ENCODE assay signal across 18 cellular contexts in the genomic region with DNA sequence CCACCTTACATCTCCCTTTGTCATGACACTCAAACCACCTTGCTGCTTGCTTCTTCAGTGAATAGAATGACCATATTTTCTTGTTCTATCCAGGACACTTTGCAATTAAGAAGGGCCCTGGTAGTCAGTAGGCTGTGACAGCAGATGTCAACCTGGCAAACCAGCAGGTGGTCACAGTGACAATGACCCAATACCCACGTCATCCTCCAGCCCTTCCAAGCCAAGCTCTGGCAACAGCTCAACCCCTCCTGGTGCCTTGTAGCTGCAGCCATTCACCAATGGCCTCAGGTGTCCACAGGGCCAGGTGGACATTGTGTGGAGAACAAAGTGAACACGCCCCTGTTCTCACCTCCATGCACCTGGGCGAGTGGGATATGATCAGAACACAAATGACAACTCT.
DNase-seq lines count a peak whose midpoint lies in the region; ATAC-seq, FAIRE-seq and TF ChIP-seq lines count a peak whose summit lies in the region.
"Had no signal": no experiment of that assay in that cellular context is flagged by ENCODE, and none has a peak within 500 bp of the region (broad histone marks: within the 10 kb centered on the region; RNA-seq: fewer than 3 reads in every experiment).

No MANE protein-coding gene starts in this region.

- H3K4me3 Mint-ChIP-seq in naive thymus-derived CD4-positive, alpha-beta T cell, result no peak overlapping the region

- ATAC-seq in naive thymus-derived CD4-positive, alpha-beta T cell, result no peak
- ATAC-seq: A549, K562 had no signal

- POLR2A ChIA-PET in naive thymus-derived CD4-positive, alpha-beta T cell (lab: Charles Lee), result no interaction called here

- no peaks in the 10 kb centered on the region for H3K9me3 Mint-ChIP-seq in naive thymus-derived CD4-positive, alpha-beta T cell

- no peaks in the 10 kb centered on the region for H3K36me3 Mint-ChIP-seq in naive thymus-derived CD4-positive, alpha-beta T cell

- H3K4me2 ChIP-seq in neuronal stem cell (ENCODE audit: insufficient read depth, low read length, poor library complexity, severe bottlenecking), result no peak overlapping the region
- H3K4me2 ChIP-seq: A549 had no signal

- H3K14ac ChIP-seq in neuronal stem cell (ENCODE audit: low read length), result no peak overlapping the region

- no peak overlapping the region for H3K4ac ChIP-seq in neuronal stem cell (ENCODE audit: low read length)

- WGBS in neuronal stem cell (ENCODE audit: extremely low coverage in 2 of 2, insufficient read length in 2 of 2, insufficient replicate concordance in 1 of 2), 2 donors, result no CpG with 5 or more reads among the region's 3 CpGs
- WGBS in spleen, 5 donors, result 68 to 92% (median 79%) methylated on average over 3 of the region's 3 CpGs

- H2AFZ ChIP-seq in neuronal stem cell (ENCODE audit: low read length), result no peak overlapping the region

- H3K4me1 ChIP-seq in neuronal stem cell (ENCODE audit: control insufficient read depth in 2 of 2, insufficient read depth in 1 of 2, low read depth in 1 of 2, low read length in 2 of 2) (peaks cover 0 to 1% of the 10 kb centered on the region in 2 donors), spleen (peaks cover 0 to 19% (median 5%) of the 10 kb centered on the region in 6 donors)
- no peaks in the 10 kb centered on the region for H3K4me1 ChIP-seq in naive thymus-derived CD4-positive, alpha-beta T cell (ENCODE audit: control insufficient read depth in 2 of 2, insufficient read depth in 2 of 2, low read length in 2 of 2)
- H3K4me1 ChIP-seq: A549 had no signal

- peak; percentile 19 for DNase-seq in activated CD8-positive, alpha-beta memory T cell treated with anti-CD3 and anti-CD28 coated beads for 24 hours
- no peak for DNase-seq in activated CD8-positive, alpha-beta memory T cell treated with anti-CD3 and anti-CD28 coated beads, Interleukin-2, amount 50 U/mL, for 4 hours
- DNase-seq in NCI-H146 (lab: John Stamatoyannopoulos, UW) (peak; percentile 97), bronchial epithelial cell (ENCODE audit: low read depth) (no peak), neuronal stem cell (ENCODE audit: low spot score) (no peak), spleen (no peak), ACHN (no peak)
- no peak for DNase-seq in naive thymus-derived CD4-positive, alpha-beta T cell
- DNase-seq: DMS153; HCEC 1CT; NCI-H1417 treated with DMSO at 0.1 percent for 48 hours; NCI-H510A treated with DMSO at 0.1 percent for 48 hours; NK-92 treated with Interleukin-12 subunit alpha and Interleukin-12 subunit beta, amount 100 ng/mL, for 24 hours; SHP77 treated with DMSO at 0.1 percent for 48 hours had no signal

- H3K27me3 ChIP-seq in bronchial epithelial cell (ENCODE audit: control insufficient read depth, insufficient read depth, low read length), result peaks cover 5% of the 10 kb centered on the region
- peaks cover 0 to 52% (median 0%) of the 10 kb centered on the region in 3 experiments for H3K27me3 ChIP-seq in neuronal stem cell (ENCODE audit: control insufficient read depth in 3 of 3, insufficient read depth in 3 of 3, low read depth in 1 of 3, low read length in 3 of 3)
- peaks cover 0 to 20% (median 0%) of the 10 kb centered on the region in 7 donors for H3K27me3 ChIP-seq in spleen (replicated peaks in 1 of 7)
- H3K27me3 ChIP-seq in naive thymus-derived CD4-positive, alpha-beta T cell (ENCODE audit: control insufficient read depth in 2 of 2, insufficient read depth in 2 of 2, low read length in 2 of 2), result no peaks in the 10 kb centered on the region

- H2BK12ac ChIP-seq in neuronal stem cell (ENCODE audit: low read length), result no peak overlapping the region

- intact Hi-C loops in spleen (cut with DNase I; ENCODE audit: low total_unique reads), result no loop called here
- intact Hi-C loops in naive thymus-derived CD4-positive, alpha-beta T cell (cut with micrococcal nuclease), result no loop called here

- H3K4me3 ChIP-seq in bronchial epithelial cell (ENCODE audit: low read depth, low read length), result no peak overlapping the region
- H3K4me3 ChIP-seq in neuronal stem cell (ENCODE audit: low read length in 2 of 2), result peak overlapping the region in 1 of 2 donors; percentile 54
- no peak overlapping the region for H3K4me3 ChIP-seq in spleen
- no peak overlapping the region for H3K4me3 ChIP-seq in naive thymus-derived CD4-positive, alpha-beta T cell (ENCODE audit: low read length)
- H3K4me3 ChIP-seq: A549, K562 had no signal

- peak; percentile 13 for FAIRE-seq in bronchial epithelial cell (lab: Jason Lieb, UNC)
- FAIRE-seq: A549, GM19239, K562 had no signal

- CTCF ChIA-PET in naive thymus-derived CD4-positive, alpha-beta T cell (lab: Charles Lee), result no interaction called here

- no peak overlapping the region for H2BK120ac ChIP-seq in neuronal stem cell (ENCODE audit: low read depth, low read length)

- no peak overlapping the region for H2BK5ac ChIP-seq in neuronal stem cell (ENCODE audit: low read length)

- H3K27ac Mint-ChIP-seq in naive thymus-derived CD4-positive, alpha-beta T cell, result no peak overlapping the region

- no peaks in the 10 kb centered on the region for H3K9me3 ChIP-seq in neuronal stem cell (replicated peaks in 1 of 2; ENCODE audit: control insufficient read depth in 2 of 2, insufficient read depth in 1 of 2, low read depth in 1 of 2, low read length in 2 of 2)
- no peaks in the 10 kb centered on the region for H3K9me3 ChIP-seq in spleen
- no peaks in the 10 kb centered on the region for H3K9me3 ChIP-seq in naive thymus-derived CD4-positive, alpha-beta T cell (ENCODE audit: control insufficient read depth in 2 of 3, low read length in 3 of 3)
- H3K9me3 ChIP-seq: A549 had no signal

- H3K27ac ChIP-seq in neuronal stem cell (replicated peaks; ENCODE audit: low read length) (no peak overlapping the region), spleen (no peak overlapping the region)
- H3K27ac ChIP-seq in naive thymus-derived CD4-positive, alpha-beta T cell (ENCODE audit: low read depth, low read length), result no peak overlapping the region
- H3K27ac ChIP-seq: A549, C4-2B had no signal

- no peak overlapping the region for H3K18ac ChIP-seq in neuronal stem cell (ENCODE audit: low read length)

- in situ Hi-C loops in ACHN (cut with HindIII; ENCODE audit: low pct_ligation_motif_present, low pct_unique_long_range_greater_than_20kb, low sequenced_read_pairs), result no loop called here

- no peak for TF ChIP-seq CTCF in bronchial epithelial cell (IDR thresholded peaks at IDR 0.05; ENCODE audit: insufficient read depth, low read length, severe bottlenecking)
- no peak for TF ChIP-seq CTCF in spleen (IDR thresholded peaks at IDR 0.05 in 8 of 11, conservative IDR thresholded peaks at IDR 0.05 in 3 of 11)

- H3K9ac ChIP-seq in neuronal stem cell (ENCODE audit: low read depth, low read length, poor library complexity), result no peak overlapping the region

- H2BK15ac ChIP-seq in neuronal stem cell (ENCODE audit: low read length), result no peak overlapping the region

- TF ChIP-seq POLR2A in spleen (IDR thresholded peaks at IDR 0.05), result no peak

- H4K91ac ChIP-seq in neuronal stem cell (ENCODE audit: low read depth, low read length, poor library complexity), result no peak overlapping the region

- H3K23ac ChIP-seq in neuronal stem cell (ENCODE audit: low read depth, low read length, poor library complexity), result peak overlapping the region; percentile 53

- H4K8ac ChIP-seq in neuronal stem cell (ENCODE audit: low read depth, low read length), result no peak overlapping the region

- H3K27me3 Mint-ChIP-seq in naive thymus-derived CD4-positive, alpha-beta T cell, result peaks cover 0 to 26% (median 14%) of the 10 kb centered on the region in 5 donors

- H2AK5ac ChIP-seq in neuronal stem cell (ENCODE audit: low read depth, low read length), result no peak overlapping the region

- no peaks in the 10 kb centered on the region for H3K79me1 ChIP-seq in neuronal stem cell (ENCODE audit: low read depth, low read length)

- H3K36me3 ChIP-seq in bronchial epithelial cell (ENCODE audit: control insufficient read depth, insufficient read depth, low read length) (no peaks in the 10 kb centered on the region), neuronal stem cell (replicated peaks in 1 of 2; ENCODE audit: control insufficient read depth in 2 of 2, insufficient read depth in 2 of 2, low read length in 2 of 2) (no peaks in the 10 kb centered on the region), spleen (no peaks in the 10 kb centered on the region)
- no peaks in the 10 kb centered on the region for H3K36me3 ChIP-seq in naive thymus-derived CD4-positive, alpha-beta T cell (ENCODE audit: control insufficient read depth in 2 of 3, insufficient read depth in 3 of 3, low read length in 3 of 3)

- no peaks in the 10 kb centered on the region for H3K4me1 Mint-ChIP-seq in naive thymus-derived CD4-positive, alpha-beta T cell

Comparison
In these comparisons a context has a peak if more than half of its experiments do, and no peak if none do; other contexts are left out.
1. DNase-seq: peak in activated CD8-positive, alpha-beta memory T cell treated with anti-CD3 and anti-CD28 coated beads for 24 hours (single experiment) and NCI-H146 (single experiment); none in activated CD8-positive, alpha-beta memory T cell treated with anti-CD3 and anti-CD28 coated beads, Interleukin-2, amount 50 U/mL, for 4 hours (single experiment), bronchial epithelial cell (single experiment), neuronal stem cell (single experiment), spleen (single experiment), ACHN (single experiment) and naive thymus-derived CD4-positive, alpha-beta T cell (0 of 9).